Comparison of ENCODE assay signal across 8 cellular contexts in genomic region chr12:15882055-15882971, GRCh38. TPM values are rescaled to one million over a fixed set of nuclear protein-coding genes. Genes with fewer than 3 reads are reported as not detected.
DNase-seq lines count a peak whose midpoint lies in the region; ATAC-seq and TF ChIP-seq lines count a peak whose summit lies in the region.

Gene STRAP (plus strand): TSS chr12:15882387. CDS start chr12:15882708, 321 bp downstream.

- H3K4me3 ChIP-seq in kidney epithelial cell (ENCODE audit: low read depth, low read length): peak within 1 kb of the TSS; percentile 89

- peaks cover 12% of the 10 kb centered on the region for H3K36me3 Mint-ChIP-seq in chondrocyte (ENCODE audit: low read depth)

- H3K27me3 ChIP-seq in kidney epithelial cell (ENCODE audit: control insufficient read depth, insufficient read depth, low read length): no peaks in the 10 kb centered on the region

- H3K36me3 ChIP-seq in kidney epithelial cell (ENCODE audit: control insufficient read depth, insufficient read depth, low read length): no peaks in the 10 kb centered on the region

- H3K27ac Mint-ChIP-seq in chondrocyte (ENCODE audit: unreplicated experiment): peak within 1 kb of the TSS; percentile 99

- H3K27me3 Mint-ChIP-seq in chondrocyte (ENCODE audit: low read depth): no peaks in the 10 kb centered on the region

- peaks cover 7% of the 10 kb centered on the region for H3K9me3 Mint-ChIP-seq in chondrocyte (ENCODE audit: low read depth)

- H3K4me1 Mint-ChIP-seq in chondrocyte (ENCODE audit: low read depth): peaks cover 51% of the 10 kb centered on the region

- peak; percentile 93 to 97 for DNase-seq in AML-193 (lab: John Stamatoyannopoulos, UW)
- peak; percentile 97 for DNase-seq in NCI-H510A treated with DMSO at 0.1 percent for 48 hours (lab: John Stamatoyannopoulos, UW)
- DNase-seq in activated CD4-positive, alpha-beta T cell treated with anti-CD3 and anti-CD28 coated beads for 24 hours (ENCODE audit: low read depth in 2 of 2): peak; percentile 88 to 91
- peak; percentile 98 for DNase-seq in chondrocyte (ENCODE audit: low spot score)
- DNase-seq in kidney epithelial cell (ENCODE audit: low read depth): peak; percentile 93
- peak; percentile 91 to 94 for DNase-seq in stimulated activated CD4-positive, alpha-beta T cell treated with anti-CD3 and anti-CD28 coated beads, Interleukin-15, amount 100 ng/mL, for 48 hours (ENCODE audit: low read depth in 2 of 2)

- H3K4me3 Mint-ChIP-seq in chondrocyte (ENCODE audit: unreplicated experiment): peak within 1 kb of the TSS; percentile 94

- peak; percentile 98 for ATAC-seq in HG03439 (IDR thresholded peaks at IDR 0.05; ENCODE audit: unreplicated experiment)

- TF ChIP-seq CTCF in chondrocyte (IDR thresholded peaks at IDR 0.05) (peak; percentile 8), kidney epithelial cell (IDR thresholded peaks at IDR 0.05; ENCODE audit: insufficient read depth, low read length, poor library complexity, severe bottlenecking) (no peak)

- peak; percentile 98 for TF ChIP-seq POLR2A in GM19193 (IDR thresholded peaks at IDR 0.05; ENCODE audit: extremely low read depth, insufficient read depth, insufficient read length)

RNA-seq across cellular contexts. Expression of gene STRAP, which starts in this region (rescaled TPM):
- total RNA-seq in chondrocyte (153 to 172 TPM (median 154 TPM) in 3 replicates), kidney epithelial cell (167 and 188 TPM in 2 replicates)

Comparison
In these comparisons a context has a peak if more than half of its experiments do, and no peak if none do; other contexts are left out.
1. Peak in every context shown above with its lines: DNase-seq, ATAC-seq and H3K4me3 ChIP-seq.